Comparison of ENCODE assay signal across 23 cellular contexts in genomic region chr7:48188776-48189520, GRCh38. TPM values are rescaled to one million over a fixed set of nuclear protein-coding genes. Genes with fewer than 3 reads are reported as not detected.
DNase-seq lines count a peak whose midpoint lies in the region; ATAC-seq and TF ChIP-seq lines count a peak whose summit lies in the region.
"Had no signal": no experiment of that assay in that cellular context is flagged by ENCODE, and none has a peak within 500 bp of the region (broad histone marks: within the 10 kb centered on the region; RNA-seq: fewer than 3 reads in every experiment).

No MANE protein-coding gene starts in this region.

- 89 to 93% methylated on average over 7 to 12 of the region's 12 CpGs for WGBS in endodermal cell (ENCODE audit: insufficient coverage in 1 of 2, insufficient read length in 1 of 2), 2 experiments

- H3K27ac ChIP-seq in SJSA1 (peak overlapping the region; percentile 81), endodermal cell (ENCODE audit: low read depth, low read length) (peak overlapping the region; percentile 27)
- H3K27ac ChIP-seq: 22Rv1, prostate gland, upper lobe of left lung had no signal

- no peaks in the 10 kb centered on the region for H3K36me3 ChIP-seq in SJSA1
- H3K36me3 ChIP-seq in endodermal cell (ENCODE audit: control insufficient read depth, insufficient read depth, low read length), result no peaks in the 10 kb centered on the region
- H3K36me3 ChIP-seq: prostate gland, upper lobe of left lung had no signal

- H3K27me3 ChIP-seq in SJSA1 (replicated peaks) (no peaks in the 10 kb centered on the region), endodermal cell (ENCODE audit: control insufficient read depth, insufficient read depth, low read length, poor library complexity, severe bottlenecking) (no peaks in the 10 kb centered on the region)
- H3K27me3 ChIP-seq: upper lobe of left lung had no signal

- no peaks in the 10 kb centered on the region for H3K36me3 Mint-ChIP-seq in endodermal cell (ENCODE audit: low read depth)
- H3K36me3 Mint-ChIP-seq in osteocyte (ENCODE audit: unreplicated experiment), result peaks cover 2% of the 10 kb centered on the region
- H3K36me3 Mint-ChIP-seq: CD8-positive, alpha-beta memory T cell had no signal

- H3K9ac ChIP-seq in endodermal cell (ENCODE audit: extremely low read depth, low read length, poor library complexity, severe bottlenecking), result no peak overlapping the region

- H3K9me3 ChIP-seq in SJSA1 (replicated peaks), result no peaks in the 10 kb centered on the region
- H3K9me3 ChIP-seq in endodermal cell (ENCODE audit: control insufficient read depth, low read length), result peaks cover 22% of the 10 kb centered on the region
- H3K9me3 ChIP-seq: prostate gland, upper lobe of left lung had no signal

- no peak overlapping the region for H3K4me3 Mint-ChIP-seq in endodermal cell
- H3K4me3 Mint-ChIP-seq in osteocyte (ENCODE audit: unreplicated experiment), result peak overlapping the region; percentile 34
- H3K4me3 Mint-ChIP-seq: CD8-positive, alpha-beta memory T cell had no signal

- H3K27me3 Mint-ChIP-seq in endodermal cell (ENCODE audit: insufficient read depth) (no peaks in the 10 kb centered on the region), osteocyte (ENCODE audit: unreplicated experiment) (peaks cover 3% of the 10 kb centered on the region)

- H3K9me3 Mint-ChIP-seq in endodermal cell, result peaks cover 20% of the 10 kb centered on the region
- H3K9me3 Mint-ChIP-seq in osteocyte (ENCODE audit: unreplicated experiment), result peaks cover 28% of the 10 kb centered on the region

- H3K4me3 ChIP-seq in SJSA1 (no peak overlapping the region), endodermal cell (ENCODE audit: low read length) (no peak overlapping the region)
- H3K4me3 ChIP-seq: lung, prostate gland, upper lobe of left lung had no signal

- peak; percentile 10 for DNase-seq in NCI-H748 (lab: John Stamatoyannopoulos, UW; ENCODE audit: unreplicated experiment)
- no peak for DNase-seq in NCI-H748 treated with DMSO at 0.1 percent for 48 hours (lab: John Stamatoyannopoulos, UW)
- DNase-seq in SJSA1 (ENCODE audit: low read depth in 1 of 2, low spot score in 2 of 2), result peak in 1 of 2 experiments; percentile 70
- DNase-seq in endodermal cell, result no peak
- no peak for DNase-seq in osteocyte (ENCODE audit: extremely low spot score, unreplicated experiment)
- no peak for DNase-seq in NOMO-1 treated with dmso at 0.1 percent for 144 hours (lab: John Stamatoyannopoulos, UW; ENCODE audit: unreplicated experiment)
- DNase-seq in activated CD4-positive, alpha-beta T cell treated with anti-CD3 and anti-CD28 coated beads, Interleukin-2, amount 50 U/mL, for 1 hour, result no peak
- DNase-seq: activated CD4-positive, alpha-beta T cell treated with anti-CD3 and anti-CD28 coated beads, Interleukin-2, amount 50 U/mL, for 4 hours; AML-193; aorta; CD8-positive, alpha-beta memory T cell; DMS153; glutamatergic neuron; KG1; NCI-H146; NCI-H510A; T-helper 9 cell; upper lobe of left lung had no signal

- H3K27ac Mint-ChIP-seq in endodermal cell (no peak overlapping the region), osteocyte (ENCODE audit: unreplicated experiment) (peak overlapping the region; percentile 77)
- H3K27ac Mint-ChIP-seq: activated naive CD4-positive, alpha-beta T cell treated with anti-CD3 and anti-CD28 coated beads, Interleukin-2, amount 50 U/mL, for 72 hours; CD8-positive, alpha-beta memory T cell had no signal

- H3K4me1 Mint-ChIP-seq in endodermal cell, result no peaks in the 10 kb centered on the region
- H3K4me1 Mint-ChIP-seq in osteocyte (ENCODE audit: unreplicated experiment), result peaks cover 19% of the 10 kb centered on the region
- H3K4me1 Mint-ChIP-seq: CD8-positive, alpha-beta memory T cell had no signal

- TF ChIP-seq CTCF in endodermal cell (conservative IDR thresholded peaks at IDR 0.05) (peak; percentile 44), osteocyte (IDR thresholded peaks at IDR 0.05) (peak; percentile 21)

- no peak for ATAC-seq in HG02840 (IDR thresholded peaks at IDR 0.05; ENCODE audit: low FRiP score, unreplicated experiment)
- ATAC-seq: activated naive CD4-positive, alpha-beta T cell treated with anti-CD3 and anti-CD28 coated beads, Interleukin-2, amount 50 U/mL, for 72 hours had no signal

- H3K4me1 ChIP-seq in SJSA1 (replicated peaks) (peaks cover 23% of the 10 kb centered on the region), endodermal cell (ENCODE audit: control insufficient read depth, insufficient read depth, low read length) (no peaks in the 10 kb centered on the region)
- H3K4me1 ChIP-seq: prostate gland, upper lobe of left lung had no signal

RNA-seq across cellular contexts. Expression of gene ABCA13, which starts 17.7 kb away (rescaled TPM):
- 4.5 and 6.7 TPM in 2 replicates for total RNA-seq in SJSA1 (2014; rRNA removed; shearing (Covaris generic))
- total RNA-seq in endodermal cell, result under 1 TPM; 0.04 to 0.11 TPM
- 0.14 TPM for polyA plus RNA-seq in endodermal cell (2013, experiment 1 of 2)
- 0.29 TPM for polyA plus RNA-seq in endodermal cell (2013, experiment 2 of 2)
- total RNA-seq in osteocyte, result 0.63 and 1.1 TPM in 2 replicates
- total RNA-seq: activated naive CD4-positive, alpha-beta T cell treated with anti-CD3 and anti-CD28 coated beads, Interleukin-2, amount 50 U/mL, for 72 hours; CD8-positive, alpha-beta memory T cell had no signal
- polyA plus RNA-seq: aorta; CD8-positive, alpha-beta memory T cell had no signal
